Comparison of ENCODE assay signal across 15 cellular contexts in genomic region chr4:2347190-2347589, GRCh38.
DNase-seq lines count a peak whose midpoint lies in the region; ATAC-seq and TF ChIP-seq lines count a peak whose summit lies in the region.
"Had no signal": no experiment of that assay in that cellular context is flagged by ENCODE, and none has a peak within 500 bp of the region (broad histone marks: within the 10 kb centered on the region; RNA-seq: fewer than 3 reads in every experiment).

No MANE protein-coding gene starts in this region.

- H3K27me3 ChIP-seq in osteoblast (ENCODE audit: insufficient read depth, low read length) = no peaks in the 10 kb centered on the region
- H3K27me3 ChIP-seq: BE2C had no signal

- H3K9ac ChIP-seq in SK-N-MC (ENCODE audit: insufficient read length) = no peak overlapping the region

- no peaks in the 10 kb centered on the region for H3K36me3 Mint-ChIP-seq in effector memory CD8-positive, alpha-beta T cell (ENCODE audit: insufficient read depth)
- H3K36me3 Mint-ChIP-seq in natural killer cell treated with Interleukin-12 subunit alpha and Interleukin-12 subunit beta and Interleukin-15 and Interleukin-18, amount 100 ng/mL, for 72 hours = peaks cover 7% of the 10 kb centered on the region

- no peaks in the 10 kb centered on the region for H4K20me1 ChIP-seq in osteoblast (ENCODE audit: insufficient read depth, low read length)

- peak; percentile 41 for DNase-seq in H4 (ENCODE audit: low spot score)
- DNase-seq in SK-N-MC (ENCODE audit: low read depth, low spot score) = no peak
- no peak for DNase-seq in effector memory CD8-positive, alpha-beta T cell
- peak; percentile 10 for DNase-seq in osteoblast (ENCODE audit: insufficient read length, low spot score, missing footprints)
- DNase-seq in anterior cingulate cortex (lab: John Stamatoyannopoulos, UW) = no peak
- no peak for DNase-seq in natural killer cell treated with Interleukin-12 subunit alpha and Interleukin-12 subunit beta and Interleukin-15 and Interleukin-18, amount 100 ng/mL, for 72 hours (ENCODE audit: low spot score)
- DNase-seq: BE2C; CD4-positive, alpha-beta memory T cell; COR-L47; DMS153; DMS79 treated with DMSO at 0.1 percent for 48 hours; EL had no signal

- H3K4me3 ChIP-seq in SK-N-MC (no peak overlapping the region), osteoblast (ENCODE audit: insufficient read depth, low read length) (no peak overlapping the region)

- no peak overlapping the region for H3K4me2 ChIP-seq in osteoblast (ENCODE audit: insufficient read depth, low read length)

- peaks cover 11 to 17% of the 10 kb centered on the region in 2 donors for H3K4me1 Mint-ChIP-seq in effector memory CD8-positive, alpha-beta T cell (ENCODE audit: low read depth in 2 of 2)
- H3K4me1 Mint-ChIP-seq in natural killer cell treated with Interleukin-12 subunit alpha and Interleukin-12 subunit beta and Interleukin-15 and Interleukin-18, amount 100 ng/mL, for 72 hours (ENCODE audit: low read depth in 2 of 2) = peaks cover 0 to 13% of the 10 kb centered on the region in 2 donors

- no peaks in the 10 kb centered on the region for H3K79me2 ChIP-seq in osteoblast (ENCODE audit: insufficient read depth, low read length)

- no peaks in the 10 kb centered on the region for H3K27me3 Mint-ChIP-seq in effector memory CD8-positive, alpha-beta T cell
- no peaks in the 10 kb centered on the region for H3K27me3 Mint-ChIP-seq in natural killer cell treated with Interleukin-12 subunit alpha and Interleukin-12 subunit beta and Interleukin-15 and Interleukin-18, amount 100 ng/mL, for 72 hours
- H3K27me3 Mint-ChIP-seq: CD4-positive, alpha-beta memory T cell had no signal

- no peaks in the 10 kb centered on the region for H3K9me3 ChIP-seq in SK-N-MC (ENCODE audit: low read depth, low read length)
- H3K9me3 ChIP-seq in osteoblast (ENCODE audit: low read depth, low read length) = no peaks in the 10 kb centered on the region
- H3K9me3 ChIP-seq: BE2C had no signal

- H3K4me3 Mint-ChIP-seq in effector memory CD8-positive, alpha-beta T cell = no peak overlapping the region
- H3K4me3 Mint-ChIP-seq in natural killer cell treated with Interleukin-12 subunit alpha and Interleukin-12 subunit beta and Interleukin-15 and Interleukin-18, amount 100 ng/mL, for 72 hours = no peak overlapping the region
- H3K4me3 Mint-ChIP-seq: CD4-positive, alpha-beta memory T cell; IgD-negative memory B cell had no signal

- TF ChIP-seq CTCF in osteoblast (IDR thresholded peaks at IDR 0.05; ENCODE audit: extremely low read depth, low read depth, low read length) = no peak

- no peaks in the 10 kb centered on the region for H3K9me3 Mint-ChIP-seq in effector memory CD8-positive, alpha-beta T cell
- H3K9me3 Mint-ChIP-seq in natural killer cell treated with Interleukin-12 subunit alpha and Interleukin-12 subunit beta and Interleukin-15 and Interleukin-18, amount 100 ng/mL, for 72 hours = no peaks in the 10 kb centered on the region

- H2AFZ ChIP-seq in osteoblast (ENCODE audit: low read length) = no peak overlapping the region

- H3K4me1 ChIP-seq in osteoblast (ENCODE audit: insufficient read depth, low read length) = no peaks in the 10 kb centered on the region
- H3K4me1 ChIP-seq: BE2C had no signal

- peak overlapping the region; percentile 14 to 46 for H3K27ac Mint-ChIP-seq in effector memory CD8-positive, alpha-beta T cell
- H3K27ac Mint-ChIP-seq in natural killer cell treated with Interleukin-12 subunit alpha and Interleukin-12 subunit beta and Interleukin-15 and Interleukin-18, amount 100 ng/mL, for 72 hours = no peak overlapping the region
- H3K27ac Mint-ChIP-seq: IgD-negative memory B cell had no signal

- H3K36me3 ChIP-seq in SK-N-MC (ENCODE audit: insufficient read depth, low read length) (no peaks in the 10 kb centered on the region), osteoblast (ENCODE audit: insufficient read depth, low read length) (no peaks in the 10 kb centered on the region)
- H3K36me3 ChIP-seq: BE2C had no signal

- ATAC-seq in effector memory CD8-positive, alpha-beta T cell (replicated peaks) = no peak
- ATAC-seq in HG03108 (IDR thresholded peaks at IDR 0.05; ENCODE audit: unreplicated experiment) = no peak
- ATAC-seq in natural killer cell treated with Interleukin-12 subunit alpha and Interleukin-12 subunit beta and Interleukin-15 and Interleukin-18, amount 100 ng/mL, for 72 hours = no peak

- 0 out of 2 replicates have a peak overlapping the region, but pooled peaks have one; percentile 8 for H3K27ac ChIP-seq in SK-N-MC
- no peak overlapping the region for H3K27ac ChIP-seq in osteoblast (ENCODE audit: low read depth, low read length)
- H3K27ac ChIP-seq: C4-2B had no signal

Comparison
In these comparisons a context has a peak if more than half of its experiments do, and no peak if none do; other contexts are left out.
1. DNase-seq: peak in H4 (single experiment) and osteoblast (single experiment); none in SK-N-MC (single experiment), effector memory CD8-positive, alpha-beta T cell (0 of 3), anterior cingulate cortex (0 of 58) and natural killer cell treated with Interleukin-12 subunit alpha and Interleukin-12 subunit beta and Interleukin-15 and Interleukin-18, amount 100 ng/mL, for 72 hours (single experiment).
2. H3K27ac Mint-ChIP-seq: peak in effector memory CD8-positive, alpha-beta T cell (2 of 2); none in natural killer cell treated with Interleukin-12 subunit alpha and Interleukin-12 subunit beta and Interleukin-15 and Interleukin-18, amount 100 ng/mL, for 72 hours (0 of 2).